Comparison of ENCODE assay signal across 27 cellular contexts in genomic region chr7:136294977-136295376, GRCh38.
A peak's percentile ranks its signal among the peaks of the same experiment; 100 is the strongest.
DNase-seq lines count a peak whose midpoint lies in the region; ATAC-seq, FAIRE-seq and TF ChIP-seq lines count a peak whose summit lies in the region.
"Had no signal": no experiment of that assay in that cellular context is flagged by ENCODE, and none has a peak within 500 bp of the region (broad histone marks: within the 10 kb centered on the region; RNA-seq: fewer than 3 reads in every experiment).

No MANE protein-coding gene starts in this region.

- no peak overlapping the region for H2BK5ac ChIP-seq in H1 (ENCODE audit: low read depth, low read length)

- POLR2A ChIA-PET in H1 (lab: Charles Lee; ENCODE audit: partially characterized antibody), result no interaction called here

- H2BK20ac ChIP-seq in H1 (ENCODE audit: low read length), result no peak overlapping the region

- H3K4me3 ChIP-seq in MM.1S (ENCODE audit: low read length) (no peak overlapping the region), H1 (ENCODE audit: extremely low read depth in 1 of 4, insufficient read depth in 2 of 4, low read depth in 3 of 4, low read length in 4 of 4) (no peak overlapping the region)
- H3K4me3 ChIP-seq: adrenal gland, left lung, suprapubic skin, vagina had no signal

- no peak overlapping the region for H4K8ac ChIP-seq in H1 (ENCODE audit: extremely low read depth, insufficient read depth, low read length)

- peak; percentile 61 to 63 for TF ChIP-seq RAD21 in H1 (IDR thresholded peaks at IDR 0.05 in 1 of 2, conservative IDR thresholded peaks at IDR 0.05 in 1 of 2; ENCODE audit: low read depth in 2 of 2, low read length in 2 of 2)

- no peaks in the 10 kb centered on the region for H3K79me1 ChIP-seq in H1 (ENCODE audit: low read depth, low read length)

- H3K4me3 Mint-ChIP-seq in T-helper 17 cell, result no peak overlapping the region
- H3K4me3 Mint-ChIP-seq: activated CD4-positive, alpha-beta T cell treated with anti-CD3 and anti-CD28 coated beads, Interleukin-2, amount 10 ng/mL, durations not matched to agents 7 days and 5 days; nephron; stimulated activated effector memory CD8-positive, alpha-beta T cell treated with anti-CD3 and anti-CD28 coated beads, Interleukin-12 subunit alpha, Interleukin-12 subunit beta, amount 100 ng/mL, for 72 hours had no signal

- no peak for TF ChIP-seq POLR2A in H1 (IDR thresholded peaks at IDR 0.05; ENCODE audit: control extremely low read depth in 1 of 2, low read depth in 2 of 2, low read length in 2 of 2)

- TF ChIP-seq EP300 in H1 (IDR thresholded peaks at IDR 0.05; ENCODE audit: borderline replicate concordance in 1 of 2, low read depth in 2 of 2, low read length in 2 of 2), result no peak

- no peak overlapping the region for H4K5ac ChIP-seq in H1 (ENCODE audit: insufficient read length, low read depth, low read length)

- H3F3A ChIP-seq in MM.1S (ENCODE audit: insufficient read depth, low read length), result peaks cover 5% of the 10 kb centered on the region; the same call in 1 of the 2 replicates

- FAIRE-seq in H1 (lab: Jason Lieb, UNC), result no peak
- FAIRE-seq: bronchial epithelial cell, endometrium, G401.6 had no signal

- DNase-seq in MM.1S (peak; percentile 41), H1 (ENCODE audit: low read depth in 1 of 2, low spot score in 2 of 2) (no peak), T-helper 17 cell (no peak)
- no peak for DNase-seq in activated CD8-positive, alpha-beta memory T cell treated with anti-CD3 and anti-CD28 coated beads for 24 hours
- DNase-seq: ACHN; activated CD4-positive, alpha-beta T cell treated with anti-CD3 and anti-CD28 coated beads, Interleukin-2, amount 10 ng/mL, durations not matched to agents 7 days and 5 days; adrenal gland; cortex of kidney; glutamatergic neuron; IMR-90; left lung; midbrain; NCI-H1048; NCI-H2029; posterior cingulate gyrus had no signal

- H4K91ac ChIP-seq in H1 (replicated peaks; ENCODE audit: insufficient read length, low read length), result no peak overlapping the region

- H4K20me1 ChIP-seq in MM.1S (ENCODE audit: insufficient read depth, low read length) (no peaks in the 10 kb centered on the region), H1 (replicated peaks in 1 of 2; ENCODE audit: control insufficient read depth in 1 of 2, insufficient read depth in 2 of 2, low read length in 2 of 2) (no peaks in the 10 kb centered on the region)

- no peaks in the 10 kb centered on the region for H3K4me1 Mint-ChIP-seq in T-helper 17 cell
- H3K4me1 Mint-ChIP-seq: activated CD4-positive, alpha-beta T cell treated with anti-CD3 and anti-CD28 coated beads, Interleukin-2, amount 10 ng/mL, durations not matched to agents 7 days and 5 days; nephron; stimulated activated effector memory CD8-positive, alpha-beta T cell treated with anti-CD3 and anti-CD28 coated beads, Interleukin-12 subunit alpha, Interleukin-12 subunit beta, amount 100 ng/mL, for 72 hours had no signal

- H3K18ac ChIP-seq in H1 (ENCODE audit: extremely low read depth, low read length), result no peak overlapping the region

- H3K4ac ChIP-seq in H1 (replicated peaks; ENCODE audit: insufficient read length, low read depth, low read length), result no peak overlapping the region

- no peak overlapping the region for H2BK15ac ChIP-seq in H1 (ENCODE audit: low read length)

- peak; percentile 49 for ATAC-seq in GM18870 (IDR thresholded peaks at IDR 0.05; ENCODE audit: unreplicated experiment)
- no peak for ATAC-seq in T-helper 17 cell
- no peak for ATAC-seq in GM18511 (IDR thresholded peaks at IDR 0.05; ENCODE audit: unreplicated experiment)
- no peak for ATAC-seq in GM21360 (IDR thresholded peaks at IDR 0.05; ENCODE audit: unreplicated experiment)
- ATAC-seq: left lung; Right ventricle myocardium inferior; stimulated activated effector memory CD8-positive, alpha-beta T cell treated with anti-CD3 and anti-CD28 coated beads, Interleukin-12 subunit alpha, Interleukin-12 subunit beta, amount 100 ng/mL, for 72 hours had no signal

- H3K79me2 ChIP-seq in MM.1S (ENCODE audit: low read length), result no peaks in the 10 kb centered on the region
- no peaks in the 10 kb centered on the region for H3K79me2 ChIP-seq in H1 (ENCODE audit: control insufficient read depth in 1 of 2, insufficient read depth in 2 of 2, low read length in 2 of 2)

- H3K27ac Mint-ChIP-seq in T-helper 17 cell, result no peak overlapping the region
- H3K27ac Mint-ChIP-seq: activated CD4-positive, alpha-beta T cell treated with anti-CD3 and anti-CD28 coated beads, Interleukin-2, amount 10 ng/mL, durations not matched to agents 7 days and 5 days; nephron; stimulated activated effector memory CD8-positive, alpha-beta T cell treated with anti-CD3 and anti-CD28 coated beads, Interleukin-12 subunit alpha, Interleukin-12 subunit beta, amount 100 ng/mL, for 72 hours had no signal

- H3K9me2 ChIP-seq in MM.1S (replicated peaks; ENCODE audit: insufficient read depth, low read length), result no peaks in the 10 kb centered on the region

- no peak overlapping the region for H3K23ac ChIP-seq in H1 (ENCODE audit: insufficient read length)

- TF ChIP-seq CTCF in C4-2B (conservative IDR thresholded peaks at IDR 0.05) (peak; percentile 69), MM.1S (IDR thresholded peaks at IDR 0.05; ENCODE audit: low read length) (peak; percentile 75), H1 (IDR thresholded peaks at IDR 0.05; ENCODE audit: control extremely low read depth in 1 of 3, insufficient read depth in 1 of 3, low read depth in 1 of 3, low read length in 3 of 3) (peak; percentile 27 to 58 (median 56); a peak in 3 of 4 replicates)

- H3K4me1 ChIP-seq in MM.1S (ENCODE audit: low read length) (peaks cover 10% of the 10 kb centered on the region), H1 (replicated peaks in 1 of 4; ENCODE audit: control insufficient read depth in 3 of 4, insufficient read depth in 4 of 4, low read length in 3 of 4) (no peaks in the 10 kb centered on the region)
- H3K4me1 ChIP-seq: adrenal gland, left lung, suprapubic skin, vagina had no signal

- H3K27me3 ChIP-seq in MM.1S (replicated peaks; ENCODE audit: insufficient read depth, low read length) (no peaks in the 10 kb centered on the region), H1 (replicated peaks in 1 of 4; ENCODE audit: control insufficient read depth in 3 of 4, extremely low read depth in 1 of 4, insufficient read depth in 3 of 4, low read length in 3 of 4) (no peaks in the 10 kb centered on the region)
- H3K27me3 ChIP-seq: adrenal gland, left lung, suprapubic skin, vagina had no signal

- no peaks in the 10 kb centered on the region for H3K9me3 ChIP-seq in MM.1S (replicated peaks; ENCODE audit: insufficient read depth, low read length)
- no peaks in the 10 kb centered on the region for H3K9me3 ChIP-seq in H1 (ENCODE audit: insufficient read depth in 2 of 2, low read depth in 1 of 2, low read length in 1 of 2)
- H3K9me3 ChIP-seq in T-helper 17 cell (ENCODE audit: control insufficient read depth, low read length, poor library complexity, severe bottlenecking), result no peaks in the 10 kb centered on the region
- H3K9me3 ChIP-seq: adrenal gland, vagina had no signal

- no peak overlapping the region for H2AFZ ChIP-seq in MM.1S (ENCODE audit: low read length)
- H2AFZ ChIP-seq in H1 (ENCODE audit: low read length), result no peak overlapping the region

- WGBS in H1 (ENCODE audit: extremely low coverage in 1 of 2, insufficient coverage in 1 of 2, insufficient read length in 1 of 2, insufficient replicate concordance in 2 of 2, low coverage in 1 of 2, low lambda C conversion rate in 2 of 2, missing lambda C conversion rate in 1 of 2), 2 experiments, result 91% methylated on average over 1 of the region's 1 CpG; no CpG with 5 or more reads in 1 of the 2 experiments

- H2AK5ac ChIP-seq in H1 (ENCODE audit: low read depth, low read length), result no peak overlapping the region

- H3K4me2 ChIP-seq in MM.1S (ENCODE audit: low read depth, low read length) (no peak overlapping the region), H1 (ENCODE audit: insufficient read depth in 1 of 2, low read depth in 2 of 2, low read length in 2 of 2) (no peak overlapping the region)

- H3K36me3 ChIP-seq in MM.1S (replicated peaks; ENCODE audit: insufficient read depth, low read length) (no peaks in the 10 kb centered on the region), H1 (ENCODE audit: control insufficient read depth in 2 of 4, insufficient read depth in 4 of 4, low read length in 3 of 4) (no peaks in the 10 kb centered on the region)
- H3K36me3 ChIP-seq: adrenal gland, left lung, suprapubic skin, vagina had no signal

- no peak overlapping the region for H3K56ac ChIP-seq in H1 (replicated peaks; ENCODE audit: insufficient read length, low read depth, low read length)

- H2BK120ac ChIP-seq in H1 (replicated peaks; ENCODE audit: low read depth, low read length), result no peak overlapping the region

- H3K27me3 Mint-ChIP-seq in T-helper 17 cell, result no peaks in the 10 kb centered on the region
- H3K27me3 Mint-ChIP-seq: activated CD4-positive, alpha-beta T cell treated with anti-CD3 and anti-CD28 coated beads, Interleukin-2, amount 10 ng/mL, durations not matched to agents 7 days and 5 days had no signal

- no peak overlapping the region for H3K9ac ChIP-seq in MM.1S (ENCODE audit: low read length)
- H3K9ac ChIP-seq in H1 (replicated peaks in 1 of 4; ENCODE audit: extremely low read depth in 1 of 4, low read depth in 3 of 4, low read length in 3 of 4), result no peak overlapping the region

- H2BK12ac ChIP-seq in H1 (ENCODE audit: low read depth, low read length), result no peak overlapping the region

- CTCF ChIA-PET in H1 (lab: Charles Lee; ENCODE audit: partially characterized antibody), result interaction anchor here (1.4 kb wide), 1 partner anchor 129 kb away, joined by 3 read pairs; no protein-coding TSS in a partner anchor

- H3K27ac ChIP-seq in C4-2B (no peak overlapping the region), MM.1S (ENCODE audit: low read length) (no peak overlapping the region), H1 (ENCODE audit: low read depth, low read length) (no peak overlapping the region)
- H3K27ac ChIP-seq: adrenal gland, left lung, suprapubic skin, vagina had no signal

- no peaks in the 10 kb centered on the region for H3K36me3 Mint-ChIP-seq in T-helper 17 cell (ENCODE audit: low read depth)
- H3K36me3 Mint-ChIP-seq: stimulated activated effector memory CD8-positive, alpha-beta T cell treated with anti-CD3 and anti-CD28 coated beads, Interleukin-12 subunit alpha, Interleukin-12 subunit beta, amount 100 ng/mL, for 72 hours had no signal

- H3K23me2 ChIP-seq in H1 (ENCODE audit: low read depth, low read length), result no peaks in the 10 kb centered on the region

- no peak overlapping the region for H3K14ac ChIP-seq in H1 (ENCODE audit: insufficient read length)

TF ChIP-seq in H1, 55 proteins besides CTCF, POLR2A, EP300 and RAD21 (continues in another document):
- no peak for TF ChIP-seq CEBPB (IDR thresholded peaks at IDR 0.05; ENCODE audit: low read depth, low read length)
- TF ChIP-seq KDM5A (IDR thresholded peaks at IDR 0.05; ENCODE audit: low read length), result no peak
- no peak for TF ChIP-seq CBX8 (IDR thresholded peaks at IDR 0.05; ENCODE audit: borderline replicate concordance, low read depth, low read length)
- no peak for TF ChIP-seq RBBP5 (IDR thresholded peaks at IDR 0.05; ENCODE audit: borderline replicate concordance, low read depth, low read length)
- TF ChIP-seq SP1 (IDR thresholded peaks at IDR 0.05; ENCODE audit: low read depth, low read length), result no peak
- TF ChIP-seq JUND (IDR thresholded peaks at IDR 0.05; ENCODE audit: low read length), result no peak
- no peak for TF ChIP-seq YY1 (IDR thresholded peaks at IDR 0.05; ENCODE audit: low read depth, low read length)
